ENCODE assay signal across 8 cellular contexts in the genomic region with DNA sequence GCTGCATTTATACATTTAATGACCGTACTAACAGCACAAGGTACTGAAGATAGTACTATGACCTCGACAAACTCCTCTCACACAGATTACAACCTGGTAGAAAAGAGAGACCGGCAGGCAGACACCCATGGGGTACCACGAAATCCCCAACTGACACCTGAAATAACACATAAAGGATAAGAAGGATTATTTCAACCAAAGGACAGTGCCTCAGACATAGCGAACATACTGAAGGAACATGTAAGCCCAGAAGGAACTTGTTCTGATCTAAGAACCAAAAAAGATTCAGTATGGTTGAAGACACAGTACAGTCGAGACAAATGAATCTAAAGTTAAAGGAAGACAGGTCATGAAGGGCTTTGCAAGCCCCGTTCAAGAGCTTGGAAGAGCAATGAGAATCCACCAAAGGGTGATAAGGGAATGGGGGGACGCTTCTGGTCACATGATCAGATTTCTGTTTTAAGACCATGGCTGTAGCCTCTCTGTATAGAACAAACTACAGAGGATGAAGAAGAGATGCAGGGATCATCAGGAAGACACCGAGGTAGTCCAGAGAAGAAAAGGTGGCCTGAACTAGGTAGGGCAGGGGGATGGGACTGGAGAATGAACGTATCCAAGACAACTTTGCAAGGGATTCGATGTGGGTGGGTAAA. TPM values are rescaled to one million over a fixed set of nuclear protein-coding genes. Genes with fewer than 3 reads are reported as not detected.
DNase-seq lines count a peak whose midpoint lies in the region; ATAC-seq and TF ChIP-seq lines count a peak whose summit lies in the region.

No MANE protein-coding gene starts in this region.

- CTCF ChIA-PET in MCF 10A (lab: Yijun Ruan, JAX) = interaction anchor here (1.4 to 1.8 kb wide), 2 partner anchors 55 to 408 kb away, joined by 4 to 6 read pairs; no protein-coding TSS in a partner anchor

- peak overlapping the region; percentile 15 for H2BK15ac ChIP-seq in mesenchymal stem cell (ENCODE audit: low read depth, poor library complexity, severe bottlenecking)

- H3K4ac ChIP-seq in mesenchymal stem cell (ENCODE audit: low read depth in 1 of 2, low read length in 2 of 2) = peak overlapping the region; percentile 97 to 98

- H3K4me1 Mint-ChIP-seq in MCF 10A (ENCODE audit: insufficient read depth, unreplicated experiment) = peaks cover 47% of the 10 kb centered on the region

- H3K79me1 ChIP-seq in mesenchymal stem cell (replicated peaks; ENCODE audit: low read length, poor library complexity, severe bottlenecking) = peaks cover 9% of the 10 kb centered on the region

- WGBS in HUES64 = 50% methylated on average over 11 of the region's 11 CpGs
- 43% methylated on average over 11 of the region's 11 CpGs for WGBS in mesenchymal stem cell

- H3K9me3 ChIP-seq in HUES64 (ENCODE audit: insufficient read depth, low read depth, low read length) (no peaks in the 10 kb centered on the region), mesenchymal stem cell (ENCODE audit: control insufficient read depth, low read length) (no peaks in the 10 kb centered on the region)

- peak overlapping the region; percentile 68 for H3K4me2 ChIP-seq in mesenchymal stem cell (ENCODE audit: low read length, poor library complexity, severe bottlenecking)

- no TSS peak for BruUV-seq in MCF 10A (replicated peaks; lab: Mats Ljungman, UMichigan)

- TF ChIP-seq CTCF in MCF 10A (IDR thresholded peaks at IDR 0.05; ENCODE audit: unreplicated experiment) = no peak

- no peaks in the 10 kb centered on the region for H3K9me3 Mint-ChIP-seq in MCF 10A (ENCODE audit: unreplicated experiment)

- peak overlapping the region; percentile 19 for H4K8ac ChIP-seq in mesenchymal stem cell (ENCODE audit: low read length)

- DNase-seq in A172 (ENCODE audit: low spot score) (peak; percentile 17), MCF 10A (ENCODE audit: unreplicated experiment) (no peak), mesenchymal stem cell (peak; percentile 48), pons (ENCODE audit: low spot score) (no peak), NCI-H524 treated with DMSO at 0.1 percent for 48 hours (lab: John Stamatoyannopoulos, UW) (no peak), CD1c-positive myeloid dendritic cell (ENCODE audit: extremely low spot score) (no peak)

- peak overlapping the region; percentile 63 for H3K27ac Mint-ChIP-seq in MCF 10A (ENCODE audit: low read depth, unreplicated experiment)

- H3K36me3 Mint-ChIP-seq in MCF 10A (ENCODE audit: insufficient read depth, unreplicated experiment) = peaks cover 42% of the 10 kb centered on the region

- no peaks in the 10 kb centered on the region for H3K27me3 ChIP-seq in HUES64 (ENCODE audit: insufficient read depth, low read length)
- no peaks in the 10 kb centered on the region for H3K27me3 ChIP-seq in mesenchymal stem cell (ENCODE audit: control insufficient read depth in 1 of 2, insufficient read depth in 1 of 2, low read length in 2 of 2)

- H4K91ac ChIP-seq in mesenchymal stem cell (ENCODE audit: low read length) = no peak overlapping the region

- POLR2A ChIA-PET in MCF 10A (lab: Yijun Ruan, JAX) = interaction anchor here (0.6 to 3.9 kb wide), 16 partner anchors 9 to 491 kb away, joined by 3 to 30 read pairs (median 4); no protein-coding TSS in a partner anchor

- H3K4me3 Mint-ChIP-seq in MCF 10A (ENCODE audit: unreplicated experiment) = peak overlapping the region; percentile 82

- intact Hi-C loops in MCF 10A (cut with micrococcal nuclease) = no loop called here

- H3K18ac ChIP-seq in mesenchymal stem cell (ENCODE audit: low read depth in 1 of 2, low read length in 2 of 2) = peak overlapping the region; percentile 84 to 94

- ATAC-seq in HG03460 (IDR thresholded peaks at IDR 0.05; ENCODE audit: unreplicated experiment) = no peak

- H3K27me3 Mint-ChIP-seq in MCF 10A (ENCODE audit: insufficient read depth, unreplicated experiment) = no peaks in the 10 kb centered on the region

- no peak overlapping the region for H2BK5ac ChIP-seq in mesenchymal stem cell (ENCODE audit: low read depth, low read length, poor library complexity, severe bottlenecking)

- no peak overlapping the region for H3K27ac ChIP-seq in HUES64 (ENCODE audit: low read depth, low read length)
- H3K27ac ChIP-seq in mesenchymal stem cell (ENCODE audit: low read length, poor library complexity, severe bottlenecking) = peak overlapping the region; percentile 82

- peak overlapping the region; percentile 83 for H3K9ac ChIP-seq in HUES64 (ENCODE audit: low read depth, low read length)
- peak overlapping the region; percentile 97 for H3K9ac ChIP-seq in mesenchymal stem cell (ENCODE audit: low read length)

- H3K4me3 ChIP-seq in HUES64 (ENCODE audit: low read length) = peak overlapping the region; percentile 74
- peak overlapping the region; percentile 80 to 87 for H3K4me3 ChIP-seq in mesenchymal stem cell (ENCODE audit: insufficient read depth in 1 of 2, low read depth in 1 of 2, low read length in 2 of 2)

- H3K14ac ChIP-seq in mesenchymal stem cell (ENCODE audit: low read length in 2 of 2) = peak overlapping the region in 1 of 2 experiments; percentile 87

- H3K4me1 ChIP-seq in HUES64 (ENCODE audit: insufficient read depth, low read length) = peaks cover 14% of the 10 kb centered on the region; the same call in 1 of the 2 replicates
- peaks cover 15% of the 10 kb centered on the region for H3K4me1 ChIP-seq in mesenchymal stem cell (ENCODE audit: control insufficient read depth, insufficient read depth, low read depth, low read length)

- H3K36me3 ChIP-seq in HUES64 (ENCODE audit: insufficient read depth, low read length) = peaks cover 14% of the 10 kb centered on the region; the same call in 1 of the 2 replicates
- H3K36me3 ChIP-seq in mesenchymal stem cell (ENCODE audit: control insufficient read depth in 1 of 2, insufficient read depth in 2 of 2, low read depth in 1 of 2, low read length in 2 of 2) = peaks cover 7 to 26% of the 10 kb centered on the region in 2 experiments

- peak overlapping the region; percentile 9 to 51 for H2BK12ac ChIP-seq in mesenchymal stem cell (ENCODE audit: low read length in 2 of 2)

- H2AFZ ChIP-seq in mesenchymal stem cell (ENCODE audit: low read depth, low read length) = no peak overlapping the region

- H2AK5ac ChIP-seq in mesenchymal stem cell (ENCODE audit: low read length, severe bottlenecking) = peak overlapping the region; percentile 20

- peak overlapping the region; percentile 24 for H2BK120ac ChIP-seq in mesenchymal stem cell (ENCODE audit: low read depth, low read length)

- H3K23ac ChIP-seq in mesenchymal stem cell (ENCODE audit: low read length in 2 of 2) = peak overlapping the region in 1 of 2 experiments; percentile 43

RNA-seq across cellular contexts. Expression of gene MCFD2, which starts 0.9 kb away (rescaled TPM):
- total RNA-seq in A172 (2014; rRNA removed; shearing (Covaris generic)) = 211 and 213 TPM in 2 replicates
- 49.0 TPM for polyA plus RNA-seq in HUES64 (2013, experiment 1 of 2)
- 55.0 TPM for polyA plus RNA-seq in HUES64 (2013, experiment 2 of 2)
- 157 and 238 TPM in 2 replicates for total RNA-seq in MCF 10A (2022)
- polyA plus RNA-seq in mesenchymal stem cell (2013, experiment 1 of 2) = 212 TPM
- 217 TPM for polyA plus RNA-seq in mesenchymal stem cell (2013, experiment 2 of 2)

RNA-seq across cellular contexts. Expression of gene TTC7A, which starts 26.3 kb away (rescaled TPM):
- 14.4 and 22.0 TPM in 2 replicates for total RNA-seq in A172 (2014; rRNA removed; shearing (Covaris generic))
- 7.5 TPM for polyA plus RNA-seq in HUES64 (2013, experiment 1 of 2)
- 8.1 TPM for polyA plus RNA-seq in HUES64 (2013, experiment 2 of 2)
- total RNA-seq in MCF 10A (2022) = 23.2 and 24.8 TPM in 2 replicates
- polyA plus RNA-seq in mesenchymal stem cell (2013, experiment 1 of 2) = 9.8 TPM
- 9.3 TPM for polyA plus RNA-seq in mesenchymal stem cell (2013, experiment 2 of 2)

Comparison
In these comparisons a context has a peak if more than half of its experiments do, and no peak if none do; other contexts are left out.
1. DNase-seq: peak in A172 (single experiment) and mesenchymal stem cell (single experiment); none in MCF 10A (single experiment), pons (single experiment), NCI-H524 treated with DMSO at 0.1 percent for 48 hours (single experiment) and CD1c-positive myeloid dendritic cell (single experiment).